Comparison of ENCODE assay signal across 1 cellular context in the genomic region with DNA sequence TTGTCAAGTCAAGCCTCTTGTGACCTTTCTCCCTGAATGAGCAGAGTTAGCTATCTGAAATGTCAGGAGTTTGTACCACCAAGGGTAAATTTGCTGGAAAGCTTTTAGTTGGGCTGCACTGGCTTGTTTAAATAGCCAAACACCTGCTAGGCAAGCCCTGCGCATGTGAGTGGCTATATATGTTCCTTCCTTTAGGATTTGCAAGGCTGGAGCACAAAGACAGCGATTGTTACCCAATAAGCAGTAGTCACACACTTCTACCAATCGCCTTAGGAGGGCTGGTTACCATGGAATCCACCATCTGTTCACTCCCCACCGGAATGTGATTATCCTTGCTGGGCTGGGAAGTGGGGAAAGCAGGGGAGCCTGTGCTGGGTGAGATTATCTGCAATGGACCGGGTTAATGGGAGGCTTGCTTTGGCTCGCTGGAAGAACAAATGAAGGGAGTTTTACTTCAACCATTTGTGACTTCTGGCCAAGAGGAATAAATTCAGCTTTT.
TF ChIP-seq lines count a peak whose summit lies in the region.

No MANE protein-coding gene starts in this region.

TF ChIP-seq in HepG2, 621 proteins besides CTCF, POLR2A, EP300 and RAD21 (continued from another document and continues in another):
- TF ChIP-seq SNAI1 (CRISPR knock-in tag; IDR thresholded peaks at IDR 0.05; ENCODE audit: borderline replicate concordance) (0 out of 2 replicates have a peak, but pooled peaks have one; percentile 42), U2AF1 (optimal IDR thresholded peaks at IDR 0.05; ENCODE audit: low read depth, low read length) (no peak), ZNF432 (CRISPR knock-in tag; IDR thresholded peaks at IDR 0.05; ENCODE audit: borderline replicate concordance) (no peak), RARA (CRISPR knock-in tag; IDR thresholded peaks at IDR 0.05) (peak; percentile 26), KAT7 (CRISPR knock-in tag; IDR thresholded peaks at IDR 0.05; ENCODE audit: borderline replicate concordance) (no peak), ZSCAN9 (CRISPR knock-in tag; IDR thresholded peaks at IDR 0.05; ENCODE audit: borderline replicate concordance) (0 out of 2 replicates have a peak, but pooled peaks have one; percentile 16), ZNF530 (CRISPR knock-in tag; IDR thresholded peaks at IDR 0.05; ENCODE audit: low read depth) (no peak), ZNF816 (CRISPR knock-in tag; IDR thresholded peaks at IDR 0.05; ENCODE audit: borderline replicate concordance) (peak; percentile 62; the same call in 1 of the 2 replicates), NR2F1 (CRISPR knock-in tag; IDR thresholded peaks at IDR 0.05) (peak in 1 of 2 experiments; percentile 33; a peak in 2 of 4 replicates), ZNF546 (CRISPR knock-in tag; conservative IDR thresholded peaks at IDR 0.05) (no peak), SNAPC2 (CRISPR knock-in tag; IDR thresholded peaks at IDR 0.05) (no peak), MEIS2 (CRISPR knock-in tag; IDR thresholded peaks at IDR 0.05) (no peak), POGZ (CRISPR knock-in tag; IDR thresholded peaks at IDR 0.05) (peak; percentile 71), ZNF781 (CRISPR knock-in tag; IDR thresholded peaks at IDR 0.05; ENCODE audit: borderline replicate concordance, not compliant biosample characterization) (peak; percentile 21), ZNF251 (CRISPR knock-in tag; IDR thresholded peaks at IDR 0.05) (no peak), KAT2B (IDR thresholded peaks at IDR 0.05; ENCODE audit: borderline replicate concordance, low read depth, low read length) (no peak), ZNF569 (CRISPR knock-in tag; IDR thresholded peaks at IDR 0.05; ENCODE audit: borderline replicate concordance) (no peak), PHF8 (CRISPR knock-in tag; IDR thresholded peaks at IDR 0.05) (no peak), ZNF543 (CRISPR knock-in tag; IDR thresholded peaks at IDR 0.05) (0 out of 2 replicates have a peak, but pooled peaks have one; percentile 49), HDAC2 (CRISPR knock-in tag; IDR thresholded peaks at IDR 0.05) (peak; percentile 70; the same call in 1 of the 2 replicates), ZNF484 (CRISPR knock-in tag; IDR thresholded peaks at IDR 0.05; ENCODE audit: borderline replicate concordance, low read depth) (no peak), ZNF230 (CRISPR knock-in tag; IDR thresholded peaks at IDR 0.05) (no peak), STAT5B (CRISPR knock-in tag; IDR thresholded peaks at IDR 0.05) (no peak), ZNF557 (CRISPR knock-in tag; IDR thresholded peaks at IDR 0.05) (no peak), ZNF724P (CRISPR knock-in tag; IDR thresholded peaks at IDR 0.05; ENCODE audit: borderline replicate concordance) (no peak), ATF7-NPFF (CRISPR knock-in tag; IDR thresholded peaks at IDR 0.05; ENCODE audit: low read depth) (no peak), TCF7 (IDR thresholded peaks at IDR 0.05; ENCODE audit: low read depth) (no peak), ZNF562 (CRISPR knock-in tag; IDR thresholded peaks at IDR 0.05; ENCODE audit: borderline replicate concordance) (no peak), ZNF382 (CRISPR knock-in tag; IDR thresholded peaks at IDR 0.05; ENCODE audit: borderline replicate concordance) (no peak), ZNF883 (CRISPR knock-in tag; IDR thresholded peaks at IDR 0.05; ENCODE audit: not compliant biosample characterization) (no peak), SOX13 (IDR thresholded peaks at IDR 0.05) (no peak), SOX13 (CRISPR knock-in tag; conservative IDR thresholded peaks at IDR 0.05 in 1 of 2, IDR thresholded peaks at IDR 0.05 in 1 of 2) (peak in 1 of 2 experiments; percentile 69; a peak in 2 of 4 replicates)
- TF ChIP-seq, protein P1, sequence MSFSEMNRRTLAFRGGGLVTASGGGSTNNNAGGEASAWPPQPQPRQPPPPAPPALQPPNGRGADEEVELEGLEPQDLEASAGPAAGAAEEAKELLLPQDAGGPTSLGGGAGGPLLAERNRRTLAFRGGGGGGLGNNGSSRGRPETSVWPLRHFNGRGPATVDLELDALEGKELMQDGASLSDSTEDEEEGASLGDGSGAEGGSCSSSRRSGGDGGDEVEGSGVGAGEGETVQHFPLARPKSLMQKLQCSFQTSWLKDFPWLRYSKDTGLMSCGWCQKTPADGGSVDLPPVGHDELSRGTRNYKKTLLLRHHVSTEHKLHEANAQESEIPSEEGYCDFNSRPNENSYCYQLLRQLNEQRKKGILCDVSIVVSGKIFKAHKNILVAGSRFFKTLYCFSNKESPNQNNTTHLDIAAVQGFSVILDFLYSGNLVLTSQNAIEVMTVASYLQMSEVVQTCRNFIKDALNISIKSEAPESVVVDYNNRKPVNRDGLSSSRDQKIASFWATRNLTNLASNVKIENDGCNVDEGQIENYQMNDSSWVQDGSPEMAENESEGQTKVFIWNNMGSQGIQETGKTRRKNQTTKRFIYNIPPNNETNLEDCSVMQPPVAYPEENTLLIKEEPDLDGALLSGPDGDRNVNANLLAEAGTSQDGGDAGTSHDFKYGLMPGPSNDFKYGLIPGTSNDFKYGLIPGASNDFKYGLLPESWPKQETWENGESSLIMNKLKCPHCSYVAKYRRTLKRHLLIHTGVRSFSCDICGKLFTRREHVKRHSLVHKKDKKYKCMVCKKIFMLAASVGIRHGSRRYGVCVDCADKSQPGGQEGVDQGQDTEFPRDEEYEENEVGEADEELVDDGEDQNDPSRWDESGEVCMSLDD (CRISPR knock-in tag; IDR thresholded peaks at IDR 0.05; ENCODE audit: borderline replicate concordance) = no peak
- TF ChIP-seq, protein P2, sequence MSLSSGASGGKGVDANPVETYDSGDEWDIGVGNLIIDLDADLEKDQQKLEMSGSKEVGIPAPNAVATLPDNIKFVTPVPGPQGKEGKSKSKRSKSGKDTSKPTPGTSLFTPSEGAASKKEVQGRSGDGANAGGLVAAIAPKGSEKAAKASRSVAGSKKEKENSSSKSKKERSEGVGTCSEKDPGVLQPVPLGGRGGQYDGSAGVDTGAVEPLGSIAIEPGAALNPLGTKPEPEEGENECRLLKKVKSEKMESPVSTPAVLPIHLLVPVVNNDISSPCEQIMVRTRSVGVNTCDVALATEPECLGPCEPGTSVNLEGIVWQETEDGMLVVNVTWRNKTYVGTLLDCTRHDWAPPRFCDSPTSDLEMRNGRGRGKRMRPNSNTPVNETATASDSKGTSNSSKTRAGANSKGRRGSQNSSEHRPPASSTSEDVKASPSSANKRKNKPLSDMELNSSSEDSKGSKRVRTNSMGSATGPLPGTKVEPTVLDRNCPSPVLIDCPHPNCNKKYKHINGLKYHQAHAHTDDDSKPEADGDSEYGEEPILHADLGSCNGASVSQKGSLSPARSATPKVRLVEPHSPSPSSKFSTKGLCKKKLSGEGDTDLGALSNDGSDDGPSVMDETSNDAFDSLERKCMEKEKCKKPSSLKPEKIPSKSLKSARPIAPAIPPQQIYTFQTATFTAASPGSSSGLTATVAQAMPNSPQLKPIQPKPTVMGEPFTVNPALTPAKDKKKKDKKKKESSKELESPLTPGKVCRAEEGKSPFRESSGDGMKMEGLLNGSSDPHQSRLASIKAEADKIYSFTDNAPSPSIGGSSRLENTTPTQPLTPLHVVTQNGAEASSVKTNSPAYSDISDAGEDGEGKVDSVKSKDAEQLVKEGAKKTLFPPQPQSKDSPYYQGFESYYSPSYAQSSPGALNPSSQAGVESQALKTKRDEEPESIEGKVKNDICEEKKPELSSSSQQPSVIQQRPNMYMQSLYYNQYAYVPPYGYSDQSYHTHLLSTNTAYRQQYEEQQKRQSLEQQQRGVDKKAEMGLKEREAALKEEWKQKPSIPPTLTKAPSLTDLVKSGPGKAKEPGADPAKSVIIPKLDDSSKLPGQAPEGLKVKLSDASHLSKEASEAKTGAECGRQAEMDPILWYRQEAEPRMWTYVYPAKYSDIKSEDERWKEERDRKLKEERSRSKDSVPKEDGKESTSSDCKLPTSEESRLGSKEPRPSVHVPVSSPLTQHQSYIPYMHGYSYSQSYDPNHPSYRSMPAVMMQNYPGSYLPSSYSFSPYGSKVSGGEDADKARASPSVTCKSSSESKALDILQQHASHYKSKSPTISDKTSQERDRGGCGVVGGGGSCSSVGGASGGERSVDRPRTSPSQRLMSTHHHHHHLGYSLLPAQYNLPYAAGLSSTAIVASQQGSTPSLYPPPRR (CRISPR knock-in tag; IDR thresholded peaks at IDR 0.05; ENCODE audit: borderline replicate concordance) = peak; percentile 74; the same call in 1 of the 2 replicates
- TF ChIP-seq, protein P3, sequence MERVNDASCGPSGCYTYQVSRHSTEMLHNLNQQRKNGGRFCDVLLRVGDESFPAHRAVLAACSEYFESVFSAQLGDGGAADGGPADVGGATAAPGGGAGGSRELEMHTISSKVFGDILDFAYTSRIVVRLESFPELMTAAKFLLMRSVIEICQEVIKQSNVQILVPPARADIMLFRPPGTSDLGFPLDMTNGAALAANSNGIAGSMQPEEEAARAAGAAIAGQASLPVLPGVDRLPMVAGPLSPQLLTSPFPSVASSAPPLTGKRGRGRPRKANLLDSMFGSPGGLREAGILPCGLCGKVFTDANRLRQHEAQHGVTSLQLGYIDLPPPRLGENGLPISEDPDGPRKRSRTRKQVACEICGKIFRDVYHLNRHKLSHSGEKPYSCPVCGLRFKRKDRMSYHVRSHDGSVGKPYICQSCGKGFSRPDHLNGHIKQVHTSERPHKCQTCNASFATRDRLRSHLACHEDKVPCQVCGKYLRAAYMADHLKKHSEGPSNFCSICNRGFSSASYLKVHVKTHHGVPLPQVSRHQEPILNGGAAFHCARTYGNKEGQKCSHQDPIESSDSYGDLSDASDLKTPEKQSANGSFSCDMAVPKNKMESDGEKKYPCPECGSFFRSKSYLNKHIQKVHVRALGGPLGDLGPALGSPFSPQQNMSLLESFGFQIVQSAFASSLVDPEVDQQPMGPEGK (CRISPR knock-in tag; IDR thresholded peaks at IDR 0.05) = peak; percentile 49; the same call in 1 of the 2 replicates
- TF ChIP-seq, protein P4, sequence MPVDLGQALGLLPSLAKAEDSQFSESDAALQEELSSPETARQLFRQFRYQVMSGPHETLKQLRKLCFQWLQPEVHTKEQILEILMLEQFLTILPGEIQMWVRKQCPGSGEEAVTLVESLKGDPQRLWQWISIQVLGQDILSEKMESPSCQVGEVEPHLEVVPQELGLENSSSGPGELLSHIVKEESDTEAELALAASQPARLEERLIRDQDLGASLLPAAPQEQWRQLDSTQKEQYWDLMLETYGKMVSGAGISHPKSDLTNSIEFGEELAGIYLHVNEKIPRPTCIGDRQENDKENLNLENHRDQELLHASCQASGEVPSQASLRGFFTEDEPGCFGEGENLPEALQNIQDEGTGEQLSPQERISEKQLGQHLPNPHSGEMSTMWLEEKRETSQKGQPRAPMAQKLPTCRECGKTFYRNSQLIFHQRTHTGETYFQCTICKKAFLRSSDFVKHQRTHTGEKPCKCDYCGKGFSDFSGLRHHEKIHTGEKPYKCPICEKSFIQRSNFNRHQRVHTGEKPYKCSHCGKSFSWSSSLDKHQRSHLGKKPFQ (CRISPR knock-in tag; IDR thresholded peaks at IDR 0.05; ENCODE audit: insufficient replicate concordance) = no peak
- TF ChIP-seq, protein P5, sequence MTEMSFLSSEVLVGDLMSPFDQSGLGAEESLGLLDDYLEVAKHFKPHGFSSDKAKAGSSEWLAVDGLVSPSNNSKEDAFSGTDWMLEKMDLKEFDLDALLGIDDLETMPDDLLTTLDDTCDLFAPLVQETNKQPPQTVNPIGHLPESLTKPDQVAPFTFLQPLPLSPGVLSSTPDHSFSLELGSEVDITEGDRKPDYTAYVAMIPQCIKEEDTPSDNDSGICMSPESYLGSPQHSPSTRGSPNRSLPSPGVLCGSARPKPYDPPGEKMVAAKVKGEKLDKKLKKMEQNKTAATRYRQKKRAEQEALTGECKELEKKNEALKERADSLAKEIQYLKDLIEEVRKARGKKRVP (CRISPR knock-in tag; IDR thresholded peaks at IDR 0.05) = no peak
- TF ChIP-seq, protein P6, sequence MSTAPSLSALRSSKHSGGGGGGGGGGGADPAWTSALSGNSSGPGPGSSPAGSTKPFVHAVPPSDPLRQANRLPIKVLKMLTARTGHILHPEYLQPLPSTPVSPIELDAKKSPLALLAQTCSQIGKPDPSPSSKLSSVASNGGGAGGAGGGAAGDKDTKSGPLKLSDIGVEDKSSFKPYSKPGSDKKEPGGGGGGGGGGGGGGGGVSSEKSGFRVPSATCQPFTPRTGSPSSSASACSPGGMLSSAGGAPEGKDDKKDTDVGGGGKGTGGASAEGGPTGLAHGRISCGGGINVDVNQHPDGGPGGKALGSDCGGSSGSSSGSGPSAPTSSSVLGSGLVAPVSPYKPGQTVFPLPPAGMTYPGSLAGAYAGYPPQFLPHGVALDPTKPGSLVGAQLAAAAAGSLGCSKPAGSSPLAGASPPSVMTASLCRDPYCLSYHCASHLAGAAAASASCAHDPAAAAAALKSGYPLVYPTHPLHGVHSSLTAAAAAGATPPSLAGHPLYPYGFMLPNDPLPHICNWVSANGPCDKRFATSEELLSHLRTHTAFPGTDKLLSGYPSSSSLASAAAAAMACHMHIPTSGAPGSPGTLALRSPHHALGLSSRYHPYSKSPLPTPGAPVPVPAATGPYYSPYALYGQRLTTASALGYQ (CRISPR knock-in tag; IDR thresholded peaks at IDR 0.05) = 0 out of 2 replicates have a peak, but pooled peaks have one; percentile 53
- TF ChIP-seq, protein P7, sequence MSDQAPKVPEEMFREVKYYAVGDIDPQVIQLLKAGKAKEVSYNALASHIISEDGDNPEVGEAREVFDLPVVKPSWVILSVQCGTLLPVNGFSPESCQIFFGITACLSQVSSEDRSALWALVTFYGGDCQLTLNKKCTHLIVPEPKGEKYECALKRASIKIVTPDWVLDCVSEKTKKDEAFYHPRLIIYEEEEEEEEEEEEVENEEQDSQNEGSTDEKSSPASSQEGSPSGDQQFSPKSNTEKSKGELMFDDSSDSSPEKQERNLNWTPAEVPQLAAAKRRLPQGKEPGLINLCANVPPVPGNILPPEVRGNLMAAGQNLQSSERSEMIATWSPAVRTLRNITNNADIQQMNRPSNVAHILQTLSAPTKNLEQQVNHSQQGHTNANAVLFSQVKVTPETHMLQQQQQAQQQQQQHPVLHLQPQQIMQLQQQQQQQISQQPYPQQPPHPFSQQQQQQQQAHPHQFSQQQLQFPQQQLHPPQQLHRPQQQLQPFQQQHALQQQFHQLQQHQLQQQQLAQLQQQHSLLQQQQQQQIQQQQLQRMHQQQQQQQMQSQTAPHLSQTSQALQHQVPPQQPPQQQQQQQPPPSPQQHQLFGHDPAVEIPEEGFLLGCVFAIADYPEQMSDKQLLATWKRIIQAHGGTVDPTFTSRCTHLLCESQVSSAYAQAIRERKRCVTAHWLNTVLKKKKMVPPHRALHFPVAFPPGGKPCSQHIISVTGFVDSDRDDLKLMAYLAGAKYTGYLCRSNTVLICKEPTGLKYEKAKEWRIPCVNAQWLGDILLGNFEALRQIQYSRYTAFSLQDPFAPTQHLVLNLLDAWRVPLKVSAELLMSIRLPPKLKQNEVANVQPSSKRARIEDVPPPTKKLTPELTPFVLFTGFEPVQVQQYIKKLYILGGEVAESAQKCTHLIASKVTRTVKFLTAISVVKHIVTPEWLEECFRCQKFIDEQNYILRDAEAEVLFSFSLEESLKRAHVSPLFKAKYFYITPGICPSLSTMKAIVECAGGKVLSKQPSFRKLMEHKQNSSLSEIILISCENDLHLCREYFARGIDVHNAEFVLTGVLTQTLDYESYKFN (CRISPR knock-in tag; conservative IDR thresholded peaks at IDR 0.05) = peak; percentile 75
- TF ChIP-seq, protein P8, sequence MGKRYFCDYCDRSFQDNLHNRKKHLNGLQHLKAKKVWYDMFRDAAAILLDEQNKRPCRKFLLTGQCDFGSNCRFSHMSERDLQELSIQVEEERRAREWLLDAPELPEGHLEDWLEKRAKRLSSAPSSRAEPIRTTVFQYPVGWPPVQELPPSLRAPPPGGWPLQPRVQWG (CRISPR knock-in tag; IDR thresholded peaks at IDR 0.05; ENCODE audit: borderline replicate concordance, low read depth) = no peak
- TF ChIP-seq, protein P9, sequence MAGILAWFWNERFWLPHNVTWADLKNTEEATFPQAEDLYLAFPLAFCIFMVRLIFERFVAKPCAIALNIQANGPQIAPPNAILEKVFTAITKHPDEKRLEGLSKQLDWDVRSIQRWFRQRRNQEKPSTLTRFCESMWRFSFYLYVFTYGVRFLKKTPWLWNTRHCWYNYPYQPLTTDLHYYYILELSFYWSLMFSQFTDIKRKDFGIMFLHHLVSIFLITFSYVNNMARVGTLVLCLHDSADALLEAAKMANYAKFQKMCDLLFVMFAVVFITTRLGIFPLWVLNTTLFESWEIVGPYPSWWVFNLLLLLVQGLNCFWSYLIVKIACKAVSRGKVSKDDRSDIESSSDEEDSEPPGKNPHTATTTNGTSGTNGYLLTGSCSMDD (CRISPR knock-in tag; IDR thresholded peaks at IDR 0.05) = no peak
